In genomic region chrX:24198101-24198500, GRCh38 we compare ENCODE assay signal across 8 cellular contexts.
"Had no signal": no experiment of that assay in that cellular context is flagged by ENCODE, and none has a peak within 500 bp of the region (broad histone marks: within the 10 kb centered on the region; RNA-seq: fewer than 3 reads in every experiment).

No MANE protein-coding gene starts in this region.

- ATAC-seq: HCT116 had no signal

- H3K36me3 ChIP-seq: HAP-1 had no signal

- H3K9ac ChIP-seq: GM23248 had no signal

- H3K27me3 Mint-ChIP-seq: IgD-negative memory B cell had no signal

- H2AFZ ChIP-seq: GM23248 had no signal

- H3K4me1 ChIP-seq: HAP-1 had no signal

- DNase-seq: GM23248, GOT3, H7, HFFc6, KBM-7 had no signal

- H3K27ac ChIP-seq: GM23248 had no signal

- H3K9me3 Mint-ChIP-seq: HFFc6, IgD-negative memory B cell had no signal

- H3K9me3 ChIP-seq: HAP-1 had no signal

- H3K4me3 Mint-ChIP-seq: HFFc6, IgD-negative memory B cell had no signal

- H3K4me3 ChIP-seq: GM23248, HAP-1 had no signal
